ENCODE assay signal across 8 cellular contexts in the genomic region with DNA sequence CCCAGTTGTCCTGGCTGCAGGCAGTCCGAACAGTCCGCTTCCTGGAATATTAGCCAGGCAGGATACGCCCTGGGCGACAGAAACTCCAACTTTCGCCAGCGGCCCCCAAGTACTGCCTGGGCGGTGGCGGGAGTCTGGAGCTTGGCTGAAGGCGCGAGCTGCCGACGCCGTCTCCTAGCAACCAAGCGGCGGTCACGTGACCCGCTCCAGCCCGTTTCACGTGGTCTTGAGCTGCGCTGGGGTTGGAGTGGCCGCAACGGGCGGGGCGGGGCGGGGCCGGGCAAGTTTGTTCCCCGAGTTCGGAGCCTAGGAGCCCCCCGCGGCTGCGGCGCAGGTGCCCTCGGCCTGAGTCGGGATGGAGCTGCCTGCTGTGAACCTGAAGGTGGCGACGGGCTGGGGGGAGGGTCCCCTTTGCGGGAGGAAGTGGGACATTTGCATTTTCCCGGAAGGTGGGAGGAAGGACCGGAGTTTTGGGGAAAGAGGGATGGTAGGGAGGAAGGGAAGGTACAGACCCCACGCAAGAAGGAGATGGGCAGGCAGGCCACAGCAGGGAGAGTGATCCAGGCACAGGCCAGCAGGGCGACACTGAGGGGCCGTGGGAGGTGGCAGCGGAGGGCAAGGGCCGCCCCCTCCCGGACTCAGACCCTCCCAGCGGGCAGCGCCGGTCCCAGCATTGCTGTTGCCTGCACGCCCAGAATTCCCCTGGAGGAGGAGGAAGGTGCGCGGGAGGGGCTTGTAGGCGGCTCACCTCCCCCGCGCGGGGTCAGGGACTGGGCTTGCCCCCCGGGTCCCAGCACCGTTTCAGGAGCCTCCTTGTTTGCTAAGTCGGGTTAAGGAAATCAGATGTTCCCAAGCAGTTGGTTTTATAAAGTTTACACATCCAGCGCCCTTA. TPM values are rescaled to one million over a fixed set of nuclear protein-coding genes. Genes with fewer than 3 reads are reported as not detected.
DNase-seq lines count a peak whose midpoint lies in the region; ATAC-seq, FAIRE-seq and TF ChIP-seq lines count a peak whose summit lies in the region.

A gene with protein sequence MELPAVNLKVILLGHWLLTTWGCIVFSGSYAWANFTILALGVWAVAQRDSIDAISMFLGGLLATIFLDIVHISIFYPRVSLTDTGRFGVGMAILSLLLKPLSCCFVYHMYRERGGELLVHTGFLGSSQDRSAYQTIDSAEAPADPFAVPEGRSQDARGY (plus strand): TSS at position 283 of the 892 bp plus-strand sequence. CDS start 73 bp downstream, at position 356.

- TF ChIP-seq POLR2A in GM12891 (IDR thresholded peaks at IDR 0.05; ENCODE audit: low read depth, low read length) (no peak), spleen (IDR thresholded peaks at IDR 0.05) (peak in 1 of 3 donors; percentile 39)

- H3K4me1 Mint-ChIP-seq in activated B cell treated with CpG ODN at 0.5 μM for 24 hours = peaks cover 40% of the 10 kb centered on the region

- peak; percentile 68 for ATAC-seq in HG03045 (IDR thresholded peaks at IDR 0.05; ENCODE audit: unreplicated experiment)
- peak; percentile 88 for ATAC-seq in activated B cell treated with CpG ODN at 0.5 μM for 24 hours (ENCODE audit: low read depth)
- ATAC-seq in HG02973 (IDR thresholded peaks at IDR 0.05; ENCODE audit: unreplicated experiment) = no peak

- H3K9me3 ChIP-seq in spleen = no peaks in the 10 kb centered on the region

- H3K27ac Mint-ChIP-seq in activated B cell treated with CpG ODN at 0.5 μM for 24 hours = peak within 1 kb of the TSS; percentile 79

- no peaks in the 10 kb centered on the region for H3K36me3 ChIP-seq in spleen

- TF ChIP-seq CTCF in activated B cell treated with CpG ODN at 0.5 μM for 24 hours (IDR thresholded peaks at IDR 0.05) = no peak
- no peak for TF ChIP-seq CTCF in cardiac fibroblast (IDR thresholded peaks at IDR 0.05; ENCODE audit: low read depth, low read length)
- no peak for TF ChIP-seq CTCF in spleen (IDR thresholded peaks at IDR 0.05 in 8 of 11, conservative IDR thresholded peaks at IDR 0.05 in 3 of 11)

- H3K27ac ChIP-seq in spleen = peak within 1 kb of the TSS; percentile 73 to 100 (median 94)

- peak within 1 kb of the TSS; percentile 93 for H3K4me3 Mint-ChIP-seq in activated B cell treated with CpG ODN at 0.5 μM for 24 hours

- peak; percentile 91 for DNase-seq in GM12891 (ENCODE audit: insufficient read length, low spot score)
- DNase-seq in NCI-H2227 treated with DMSO at 0.1 percent for 48 hours (lab: John Stamatoyannopoulos, UW) = peak; percentile 79
- DNase-seq in activated B cell treated with CpG ODN at 0.5 μM for 24 hours = peak; percentile 80
- peak; percentile 95 for DNase-seq in cardiac fibroblast (ENCODE audit: low read depth in 2 of 2)
- peak; percentile 93 for DNase-seq in inferior parietal cortex (ENCODE audit: extremely low spot score)
- peak; percentile 99 for DNase-seq in spleen

- intact Hi-C loops in activated B cell treated with CpG ODN at 0.5 μM for 24 hours (cut with micrococcal nuclease) (loop anchor here (1.0 to 5.0 kb wide), 6 partner anchors 17 to 679 kb away; a partner anchor contains a TSS), spleen (cut with DNase I; ENCODE audit: low total_unique reads) (no loop called here)

- peak; percentile 95 for FAIRE-seq in GM12891 (lab: Jason Lieb, UNC)

- peaks cover 3% of the 10 kb centered on the region for H3K36me3 Mint-ChIP-seq in activated B cell treated with CpG ODN at 0.5 μM for 24 hours (ENCODE audit: low read depth)

- peaks cover 33 to 100% (median 79%) of the 10 kb centered on the region in 6 donors for H3K4me1 ChIP-seq in spleen

- POLR2A ChIA-PET in activated B cell treated with CpG ODN at 0.5 μM for 24 hours (lab: Charles Lee) = interaction anchor here (0.5 to 3.3 kb wide), 11 partner anchors 13 to 474 kb away, joined by 3 to 21 read pairs (median 6); a partner anchor contains a TSS

- H3K27me3 Mint-ChIP-seq in activated B cell treated with CpG ODN at 0.5 μM for 24 hours = no peaks in the 10 kb centered on the region

- H3K27me3 ChIP-seq in spleen (replicated peaks in 1 of 7) = no peaks in the 10 kb centered on the region

- CTCF ChIA-PET in activated B cell treated with CpG ODN at 0.5 μM for 24 hours (lab: Charles Lee) = interaction anchor here (0.6 to 3.3 kb wide), 2 partner anchors 16 to 26 kb away, joined by 3 to 16 read pairs; no protein-coding TSS in a partner anchor

- WGBS in spleen, 5 donors = 0 to 3% (median 2%) methylated on average over 31 to 59 of the region's 59 CpGs

- H3K4me3 ChIP-seq in cardiac fibroblast (replicated peaks in 1 of 2; ENCODE audit: low read depth in 2 of 2, low read length in 2 of 2) (peak within 1 kb of the TSS; percentile 98 to 99), spleen (peak within 1 kb of the TSS; percentile 61 to 92 (median 82))

- no peaks in the 10 kb centered on the region for H3K9me3 Mint-ChIP-seq in activated B cell treated with CpG ODN at 0.5 μM for 24 hours

TF ChIP-seq in GM12891, 5 proteins besides CTCF, POLR2A, EP300 and RAD21:
- TF ChIP-seq SPI1 (IDR thresholded peaks at IDR 0.05; ENCODE audit: low read depth, low read length) (0 out of 2 replicates have a peak, but pooled peaks have one; percentile 23), PAX5 (IDR thresholded peaks at IDR 0.05; ENCODE audit: insufficient read depth, low read length, severe bottlenecking) (no peak), TAF1 (IDR thresholded peaks at IDR 0.05; ENCODE audit: low read depth, low read length) (no peak)

RNA-seq across cellular contexts. Expression of the gene that starts here (rescaled TPM):
- 8.9 TPM for polyA plus RNA-seq in GM12891 (2012; ENCODE audit: low read depth, missing spikeins)
- total RNA-seq in activated B cell treated with CpG ODN at 0.5 μM for 24 hours (10.9 and 13.9 TPM in 2 replicates), spleen (100 to 1,000 TPM in 2 of 7 donors, 10 to 100 TPM in 5; 48.5 to 120 (median 64.2) TPM)
- polyA plus RNA-seq in spleen = 10 to 100 TPM; 40.8 to 54.7 (median 50.5) TPM
